8 cellular contexts compared by ENCODE assay signal in the genomic region with DNA sequence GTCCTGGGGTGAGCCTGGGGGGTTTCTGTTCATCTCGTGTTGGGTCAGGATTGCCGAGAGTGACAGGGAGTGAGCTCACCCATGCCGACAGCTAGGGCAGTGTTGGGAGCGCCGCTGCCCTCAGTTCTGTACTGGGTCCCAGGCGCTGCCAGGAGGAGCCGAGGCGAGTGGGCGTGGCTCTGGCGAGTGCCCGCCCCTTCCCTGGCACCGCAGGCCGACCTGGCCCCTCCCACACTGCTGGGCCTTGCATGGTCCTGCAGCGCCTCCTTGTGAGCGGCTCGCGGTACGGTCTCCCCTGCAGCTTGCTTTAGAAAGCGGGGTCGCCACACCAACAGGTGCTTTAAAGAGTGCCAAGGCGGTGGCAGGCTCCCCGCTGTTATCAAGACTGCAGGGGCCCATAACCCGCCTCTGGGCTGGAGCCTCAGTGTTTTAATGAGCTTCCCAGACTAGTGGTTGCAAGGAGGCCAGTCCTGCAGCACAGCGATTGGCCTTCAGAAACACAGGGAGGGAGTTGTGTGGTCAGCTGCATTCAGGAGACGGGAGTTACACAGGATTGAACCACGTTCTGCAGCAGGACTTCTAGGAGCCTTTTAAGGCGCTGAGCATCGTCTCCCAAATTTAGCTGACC.
A peak's percentile ranks its signal among the peaks of the same experiment; 100 is the strongest.
DNase-seq lines count a peak whose midpoint lies in the region; ATAC-seq and TF ChIP-seq lines count a peak whose summit lies in the region.
"Not testable (repeated sequence)": the region's sequence is repeated elsewhere in the genome, so short reads cannot be mapped to it uniquely, and the experiment has no call there.

No MANE protein-coding gene starts in this region.

- ATAC-seq in GM19043 (IDR thresholded peaks at IDR 0.05; ENCODE audit: low read depth, unreplicated experiment), result peak; percentile 78
- peak; percentile 76 for ATAC-seq in HG03196 (IDR thresholded peaks at IDR 0.05; ENCODE audit: unreplicated experiment)
- peak; percentile 100 for ATAC-seq in activated B cell treated with CpG ODN at 0.5 μM for 24 hours (ENCODE audit: low read depth)

- H3K27me3 Mint-ChIP-seq in activated B cell treated with CpG ODN at 0.5 μM for 24 hours, result not testable (repeated sequence)

- peak; percentile 75 for TF ChIP-seq CTCF in AG09319 (IDR thresholded peaks at IDR 0.05; ENCODE audit: low read depth, low read length)
- not testable (repeated sequence) for TF ChIP-seq CTCF in activated B cell treated with CpG ODN at 0.5 μM for 24 hours (IDR thresholded peaks at IDR 0.05)

- POLR2A ChIA-PET in activated B cell treated with CpG ODN at 0.5 μM for 24 hours (lab: Charles Lee), result interaction anchor here (1.0 to 1.2 kb wide), 2 partner anchors 10 to 61 kb away, joined by 3 read pairs; partner anchors contain the start of gene ADAMTS7

- CTCF ChIA-PET in activated B cell treated with CpG ODN at 0.5 μM for 24 hours (lab: Charles Lee), result interaction anchor here (1.0 to 1.9 kb wide), 6 partner anchors 10 to 274 kb away, joined by 3 to 10 read pairs (median 4); partner anchors contain the start of gene ADAMTS7

- intact Hi-C loops in activated B cell treated with CpG ODN at 0.5 μM for 24 hours (cut with micrococcal nuclease), result loop anchor here (1.0 to 2.0 kb wide), 4 partner anchors 42 to 638 kb away; no protein-coding TSS in a partner anchor

- in situ Hi-C loops in T47D (cut with HindIII; ENCODE audit: low pct_unique_long_range_greater_than_20kb, low sequenced_read_pairs), result not testable (repeated sequence)

- H3K27ac Mint-ChIP-seq in activated B cell treated with CpG ODN at 0.5 μM for 24 hours, result not testable (repeated sequence)

- not testable (repeated sequence) for H3K9me3 Mint-ChIP-seq in activated B cell treated with CpG ODN at 0.5 μM for 24 hours

- H3K4me3 Mint-ChIP-seq in activated B cell treated with CpG ODN at 0.5 μM for 24 hours, result peak overlapping the region; percentile 44

- peaks cover 11% of the 10 kb centered on the region for H3K4me1 Mint-ChIP-seq in activated B cell treated with CpG ODN at 0.5 μM for 24 hours

- DNase-seq in AG09319 (ENCODE audit: extremely low read depth, low read depth), result peak; percentile 69
- DNase-seq in NCI-H2227 (lab: John Stamatoyannopoulos, UW; ENCODE audit: unreplicated experiment), result peak; percentile 91
- DNase-seq in activated B cell treated with CpG ODN at 0.5 μM for 24 hours, result peak; percentile 91
- peak; percentile 87 to 92 for DNase-seq in T47D (ENCODE audit: low read depth in 1 of 2, low spot score in 1 of 2)
- peak; percentile 89 for DNase-seq in inferior parietal cortex (ENCODE audit: extremely low spot score)
- DNase-seq in stimulated activated CD4-positive, alpha-beta T cell treated with anti-CD3 and anti-CD28 coated beads, Interleukin-12 subunit alpha, Interleukin-12 subunit beta, amount 100 ng/mL, for 4 hours, result peak; percentile 92

- H3K36me3 Mint-ChIP-seq in activated B cell treated with CpG ODN at 0.5 μM for 24 hours (ENCODE audit: low read depth), result not testable (repeated sequence)

Comparison
In these comparisons a context has a peak if more than half of its experiments do, and no peak if none do; other contexts are left out.
1. Peak in every context shown above with its lines: DNase-seq and ATAC-seq.